21 cellular contexts compared by ENCODE assay signal in the genomic region with DNA sequence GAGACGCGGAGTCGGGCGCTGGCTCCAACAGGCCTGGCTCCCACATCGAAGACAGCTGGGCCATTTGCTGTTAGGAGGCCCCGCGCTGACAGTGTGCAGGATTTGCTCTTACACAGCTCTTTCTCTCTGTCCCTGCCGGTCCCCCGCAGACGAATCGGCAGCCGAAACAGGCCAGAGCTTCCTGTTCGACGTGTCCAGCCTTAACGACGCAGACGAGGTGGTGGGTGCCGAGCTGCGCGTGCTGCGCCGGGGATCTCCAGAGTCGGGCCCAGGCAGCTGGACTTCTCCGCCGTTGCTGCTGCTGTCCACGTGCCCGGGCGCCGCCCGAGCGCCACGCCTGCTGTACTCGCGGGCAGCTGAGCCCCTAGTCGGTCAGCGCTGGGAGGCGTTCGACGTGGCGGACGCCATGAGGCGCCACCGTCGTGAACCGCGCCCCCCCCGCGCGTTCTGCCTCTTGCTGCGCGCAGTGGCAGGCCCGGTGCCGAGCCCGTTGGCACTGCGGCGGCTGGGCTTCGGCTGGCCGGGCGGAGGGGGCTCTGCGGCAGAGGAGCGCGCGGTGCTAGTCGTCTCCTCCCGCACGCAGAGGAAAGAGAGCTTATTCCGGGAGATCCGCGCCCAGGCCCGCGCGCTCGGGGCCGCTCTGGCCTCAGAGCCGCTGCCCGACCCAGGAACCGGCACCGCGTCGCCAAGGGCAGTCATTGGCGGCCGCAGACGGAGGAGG. TPM values are rescaled to one million over a fixed set of nuclear protein-coding genes. Genes with fewer than 3 reads are reported as not detected.
DNase-seq lines count a peak whose midpoint lies in the region; ATAC-seq and TF ChIP-seq lines count a peak whose summit lies in the region.
"Had no signal": no experiment of that assay in that cellular context is flagged by ENCODE, and none has a peak within 500 bp of the region (broad histone marks: within the 10 kb centered on the region; RNA-seq: fewer than 3 reads in every experiment).

No MANE protein-coding gene starts in this region.

- peaks cover 2% of the 10 kb centered on the region; the same call in 1 of the 2 replicates for H3K9me1 ChIP-seq in IMR-90 (ENCODE audit: insufficient read depth, low read length)

- BruUV-seq in IMR-90 (replicated peaks; lab: Mats Ljungman, UMichigan): no TSS peak

- intact Hi-C loops in IMR-90 (cut with micrococcal nuclease): no loop called here
- intact Hi-C loops in stomach (cut with DNase I; ENCODE audit: low total_unique reads): no loop called here
- intact Hi-C loops in CD8-positive, alpha-beta T cell (cut with DNase I, micrococcal nuclease): no loop called here

- H3K27ac Mint-ChIP-seq in endodermal cell (no peak overlapping the region), naive B cell (peak overlapping the region in 1 of 6 donors; percentile 78)
- H3K27ac Mint-ChIP-seq in CD8-positive, alpha-beta T cell: no peak overlapping the region
- H3K27ac Mint-ChIP-seq: naive thymus-derived CD8-positive, alpha-beta T cell had no signal

- H3K4me3 ChIP-seq in IMR-90 (ENCODE audit: insufficient read depth, low read depth, low read length) (no peak overlapping the region), endodermal cell (ENCODE audit: low read length) (no peak overlapping the region), stomach (peak overlapping the region in 3 of 4 donors; percentile 11 to 34 (median 19))
- no peak overlapping the region for H3K4me3 ChIP-seq in CD8-positive, alpha-beta T cell (ENCODE audit: low read depth, low read length)
- H3K4me3 ChIP-seq: lung, prostate gland had no signal

- no peak overlapping the region for H3K4ac ChIP-seq in IMR-90 (ENCODE audit: low read depth, low read length)

- peaks cover 15% of the 10 kb centered on the region for H3K9me3 Mint-ChIP-seq in endodermal cell
- H3K9me3 Mint-ChIP-seq in naive B cell: no peaks in the 10 kb centered on the region
- no peaks in the 10 kb centered on the region for H3K9me3 Mint-ChIP-seq in CD8-positive, alpha-beta T cell
- H3K9me3 Mint-ChIP-seq: activated CD4-positive, alpha-beta T cell treated with anti-CD3 and anti-CD28 coated beads, Interleukin-2, amount 10 ng/mL, durations not matched to agents 7 days and 5 days; naive thymus-derived CD8-positive, alpha-beta T cell; T-cell had no signal

- no peak overlapping the region for H2AK5ac ChIP-seq in IMR-90 (ENCODE audit: low read depth, low read length)

- H2BK120ac ChIP-seq in IMR-90 (ENCODE audit: low read depth, low read length): no peak overlapping the region

- H3K9me3 ChIP-seq in IMR-90 (ENCODE audit: control insufficient read depth, insufficient read depth, low read length): peaks cover 12% of the 10 kb centered on the region; the same call in 1 of the 2 replicates
- H3K9me3 ChIP-seq in endodermal cell (ENCODE audit: control insufficient read depth, low read length): no peaks in the 10 kb centered on the region
- H3K9me3 ChIP-seq in stomach: peaks cover 0 to 8% (median 0%) of the 10 kb centered on the region in 4 donors
- no peaks in the 10 kb centered on the region for H3K9me3 ChIP-seq in CD8-positive, alpha-beta T cell (ENCODE audit: low read length)
- H3K9me3 ChIP-seq: esophagus squamous epithelium, prostate gland had no signal

- H3K56ac ChIP-seq in IMR-90 (ENCODE audit: extremely low read depth, insufficient read depth, low read length): no peak overlapping the region

- dilution Hi-C loops in IMR-90 (cut with HindIII; ENCODE audit: low sequenced_read_pairs, unreplicated experiment): no loop called here

- in situ Hi-C loops in IMR-90 (cut with MboI; ENCODE audit: low sequenced_read_pairs): loop anchor here (25.0 kb wide), 1 partner anchor 1092 kb away; no protein-coding TSS in a partner anchor

- H3K4me1 Mint-ChIP-seq in endodermal cell (peaks cover 5% of the 10 kb centered on the region), naive B cell (peaks cover 33 to 67% (median 48%) of the 10 kb centered on the region in 3 donors)
- peaks cover 13% of the 10 kb centered on the region for H3K4me1 Mint-ChIP-seq in CD8-positive, alpha-beta T cell (ENCODE audit: low read depth)

- H2AFZ ChIP-seq in IMR-90 (replicated peaks; ENCODE audit: low read length, poor library complexity): peak overlapping the region; percentile 56

- H3K4me3 Mint-ChIP-seq in endodermal cell (no peak overlapping the region), naive B cell (peak overlapping the region in 6 of 8 donors; percentile 35 to 85 (median 60))
- H3K4me3 Mint-ChIP-seq in CD8-positive, alpha-beta T cell: no peak overlapping the region
- H3K4me3 Mint-ChIP-seq: activated CD4-positive, alpha-beta T cell treated with anti-CD3 and anti-CD28 coated beads, Interleukin-2, amount 10 ng/mL, durations not matched to agents 7 days and 5 days had no signal

- no peak overlapping the region for H2BK15ac ChIP-seq in IMR-90 (ENCODE audit: low read depth, low read length)

- no peak for TF ChIP-seq POLR2A in IMR-90 (IDR thresholded peaks at IDR 0.05; ENCODE audit: low read depth, low read length)
- TF ChIP-seq POLR2A in stomach (IDR thresholded peaks at IDR 0.05): no peak

- H4K91ac ChIP-seq in IMR-90 (ENCODE audit: insufficient read depth, low read depth, low read length): no peak overlapping the region

- no peak overlapping the region for H4K5ac ChIP-seq in IMR-90 (ENCODE audit: low read depth, low read length)

- POLR2A ChIA-PET in IMR-90 (lab: Charles Lee; ENCODE audit: unreplicated experiment): no interaction called here
- POLR2A ChIA-PET in CD8-positive, alpha-beta T cell (lab: Charles Lee): no interaction called here

- CTCF ChIA-PET in IMR-90 (lab: Yijun Ruan, JAX): interaction anchor here (1.2 kb wide), 1 partner anchor 9 kb away, joined by 7 read pairs; no protein-coding TSS in a partner anchor
- CTCF ChIA-PET in CD8-positive, alpha-beta T cell (lab: Charles Lee): interaction anchor here (1.2 kb wide), 1 partner anchor 9 kb away, joined by 4 read pairs; no protein-coding TSS in a partner anchor

- no peak for TF ChIP-seq EP300 in stomach (IDR thresholded peaks at IDR 0.05)

- H3K36me3 Mint-ChIP-seq in endodermal cell (ENCODE audit: low read depth) (no peaks in the 10 kb centered on the region), naive B cell (no peaks in the 10 kb centered on the region)
- H3K36me3 Mint-ChIP-seq in CD8-positive, alpha-beta T cell: no peaks in the 10 kb centered on the region
- H3K36me3 Mint-ChIP-seq: naive thymus-derived CD8-positive, alpha-beta T cell; T-cell had no signal

- 9% methylated on average over 67 of the region's 83 CpGs; no CpG with 5 or more reads in 1 of the 2 experiments for WGBS in IMR-90 (ENCODE audit: extremely low coverage in 2 of 2, insufficient read length in 1 of 2), 2 experiments
- WGBS in endodermal cell (ENCODE audit: insufficient coverage in 1 of 2, insufficient read length in 1 of 2), 2 experiments: 9 to 10% methylated on average over 45 to 83 of the region's 83 CpGs
- WGBS in stomach, 5 donors: 13 to 35% (median 17%) methylated on average over 15 to 83 of the region's 83 CpGs

- H3K27ac ChIP-seq in IMR-90 (ENCODE audit: insufficient read depth, low read length) (no peak overlapping the region), endodermal cell (ENCODE audit: low read depth, low read length) (no peak overlapping the region), stomach (no peak overlapping the region)
- no peak overlapping the region for H3K27ac ChIP-seq in CD8-positive, alpha-beta T cell (ENCODE audit: low read depth, low read length)
- H3K27ac ChIP-seq: esophagus squamous epithelium, prostate gland had no signal

- no peak overlapping the region for H4K8ac ChIP-seq in IMR-90 (ENCODE audit: low read depth in 2 of 2, low read length in 2 of 2)

- H3K36me3 ChIP-seq in IMR-90 (ENCODE audit: control insufficient read depth, insufficient read depth, low read length) (no peaks in the 10 kb centered on the region), endodermal cell (ENCODE audit: control insufficient read depth, insufficient read depth, low read length) (no peaks in the 10 kb centered on the region), stomach (no peaks in the 10 kb centered on the region)
- H3K36me3 ChIP-seq in CD8-positive, alpha-beta T cell (ENCODE audit: insufficient read depth, low read length): no peaks in the 10 kb centered on the region
- H3K36me3 ChIP-seq: esophagus squamous epithelium, prostate gland had no signal

- no peak overlapping the region for H2BK20ac ChIP-seq in IMR-90 (ENCODE audit: low read depth, low read length)

- H2BK5ac ChIP-seq in IMR-90 (ENCODE audit: low read depth, low read length, poor library complexity, severe bottlenecking): no peak overlapping the region

- no peak overlapping the region; the same call in 1 of the 2 replicates for H3K4me2 ChIP-seq in IMR-90 (ENCODE audit: low read depth, low read length)

- no peak overlapping the region for H3K14ac ChIP-seq in IMR-90 (replicated peaks; ENCODE audit: low read depth, low read length)

- H3K9ac ChIP-seq in IMR-90 (ENCODE audit: low read depth, low read length) (no peak overlapping the region), endodermal cell (ENCODE audit: extremely low read depth, low read length, poor library complexity, severe bottlenecking) (no peak overlapping the region)

- H3K79me1 ChIP-seq in IMR-90 (ENCODE audit: low read depth in 1 of 2, low read length in 2 of 2): no peaks in the 10 kb centered on the region

- ATAC-seq in IMR-90 (ENCODE audit: low read depth) (no peak), naive B cell (ENCODE audit: low read depth in 2 of 2) (no peak)
- ATAC-seq in CD8-positive, alpha-beta T cell: no peak
- ATAC-seq: naive thymus-derived CD8-positive, alpha-beta T cell; Right ventricle myocardium inferior; T-cell had no signal

- TF ChIP-seq RAD21 in IMR-90 (IDR thresholded peaks at IDR 0.05; ENCODE audit: low read length): no peak

- peak overlapping the region; percentile 19 for H2AK9ac ChIP-seq in IMR-90 (replicated peaks; ENCODE audit: low read depth, low read length, poor library complexity)

- no peak overlapping the region for H3K18ac ChIP-seq in IMR-90 (ENCODE audit: low read depth, low read length)

- H3K4me1 ChIP-seq in IMR-90 (ENCODE audit: control insufficient read depth, insufficient read depth, low read length) (peaks cover 6% of the 10 kb centered on the region; the same call in 1 of the 2 replicates), endodermal cell (ENCODE audit: control insufficient read depth, insufficient read depth, low read length) (no peaks in the 10 kb centered on the region), stomach (peaks cover 35 to 65% (median 49%) of the 10 kb centered on the region in 4 donors)
- H3K4me1 ChIP-seq in CD8-positive, alpha-beta T cell (ENCODE audit: insufficient read depth, low read length): peaks cover 15% of the 10 kb centered on the region

- H3K27me3 ChIP-seq in IMR-90 (ENCODE audit: control insufficient read depth, insufficient read depth, low read length): peaks cover 71% of the 10 kb centered on the region
- H3K27me3 ChIP-seq in endodermal cell (ENCODE audit: control insufficient read depth, insufficient read depth, low read length, poor library complexity, severe bottlenecking): peaks cover 91% of the 10 kb centered on the region
- peaks cover 35 to 95% (median 82%) of the 10 kb centered on the region in 3 donors for H3K27me3 ChIP-seq in stomach
- peaks cover 37% of the 10 kb centered on the region for H3K27me3 ChIP-seq in CD8-positive, alpha-beta T cell (ENCODE audit: insufficient read depth, low read length)

- peaks cover under 1% of the 10 kb centered on the region; the same call in 1 of the 2 replicates for H4K20me1 ChIP-seq in IMR-90 (ENCODE audit: insufficient read depth, low read length)

- H3K23ac ChIP-seq in IMR-90 (ENCODE audit: low read depth, low read length): no peak overlapping the region

- H3K27me3 Mint-ChIP-seq in endodermal cell (ENCODE audit: insufficient read depth): peaks cover 85% of the 10 kb centered on the region
- H3K27me3 Mint-ChIP-seq in naive B cell: peaks cover 34 to 70% (median 41%) of the 10 kb centered on the region in 3 donors
- peaks cover 34% of the 10 kb centered on the region for H3K27me3 Mint-ChIP-seq in CD8-positive, alpha-beta T cell (ENCODE audit: low read depth)

- no peak for TF ChIP-seq CTCF in IMR-90 (conservative IDR thresholded peaks at IDR 0.05; ENCODE audit: low read depth, low read length)
- TF ChIP-seq CTCF in endodermal cell (conservative IDR thresholded peaks at IDR 0.05): no peak
- no peak for TF ChIP-seq CTCF in stomach (IDR thresholded peaks at IDR 0.05)
- TF ChIP-seq CTCF in CD8-positive, alpha-beta T cell (IDR thresholded peaks at IDR 0.05): no peak

- DNase-seq in IMR-90: no peak
- DNase-seq in endodermal cell: peak; percentile 75
- no peak for DNase-seq in naive B cell
- DNase-seq in stomach: no peak
- no peak for DNase-seq in CD8-positive, alpha-beta T cell
- no peak for DNase-seq in hypothalamus (lab: John Stamatoyannopoulos, UW)
- no peak for DNase-seq in NOMO-1 (lab: John Stamatoyannopoulos, UW; ENCODE audit: unreplicated experiment in 2 of 2)
- DNase-seq: activated CD4-positive, alpha-beta T cell treated with anti-CD3 and anti-CD28 coated beads, Interleukin-2, amount 10 ng/mL, durations not matched to agents 7 days and 5 days; activated CD8-positive, alpha-beta memory T cell treated with anti-CD3 and anti-CD28 coated beads, Interleukin-2, amount 50 U/mL, for 48 hours; activated effector memory CD4-positive, alpha-beta T cell treated with Interleukin-2 at 50 U/mL for 16 hours; DMS79 treated with DMSO at 0.1 percent for 48 hours; esophagus squamous epithelium; Kasumi-1; NCI-H1105; NCI-H524; stimulated activated CD4-positive, alpha-beta T cell treated with anti-CD3 and anti-CD28 coated beads, Interleukin-12 subunit alpha, Interleukin-12 subunit beta, amount 100 ng/mL, for 4 hours had no signal

RNA-seq across cellular contexts. Expression of gene GDF7, which starts 3.5 kb away (rescaled TPM):
- total RNA-seq in IMR-90 (2012; rRNA removed): under 0.01 TPM in 2 replicates
- 0.02 TPM in 1 of 2 replicates, not detected in the other for polyA plus RNA-seq in IMR-90 (2012; rRNA removed)
- polyA plus RNA-seq in IMR-90 (2012; cell fraction: cytosol; rRNA removed): under 0.01 and 0.01 TPM in 2 replicates
- 0.03 and 0.10 TPM in 2 replicates for polyA plus RNA-seq in IMR-90 (2012; cell fraction: nucleus; rRNA removed; ENCODE audit: low replicate concordance)
- under 1 TPM; 0.07 to 0.09 TPM for total RNA-seq in endodermal cell
- polyA plus RNA-seq in endodermal cell (2013, experiment 1 of 2): 9.4 TPM
- polyA plus RNA-seq in endodermal cell (2013, experiment 2 of 2): 8.1 TPM
- polyA plus RNA-seq in naive B cell (ENCODE audit: low read depth in 6 of 6): under 1 TPM in 5 of 6 donors, not detected in 1; 0.17 to 0.77 (median 0.34) TPM
- total RNA-seq in stomach: 1 to 10 TPM in 1 of 5 donors, under 1 TPM in 2, not detected in 2; 0.37 to 1.3 (median 0.45) TPM
- polyA plus RNA-seq in stomach: under 1 TPM in 2 of 3 donors, not detected in 1; 0.10 to 0.12 TPM
- under 1 TPM in 1 of 2 experiments, not detected in 1; 0.06 TPM for total RNA-seq in CD8-positive, alpha-beta T cell
- total RNA-seq: activated CD4-positive, alpha-beta T cell treated with anti-CD3 and anti-CD28 coated beads, Interleukin-2, amount 10 ng/mL, durations not matched to agents 7 days and 5 days; naive thymus-derived CD8-positive, alpha-beta T cell had no signal

RNA-seq across cellular contexts. Expression of gene HS1BP3, which starts 19.6 kb away (rescaled TPM):
- total RNA-seq in IMR-90 (2012; rRNA removed) (9.0 and 10.3 TPM in 2 replicates), endodermal cell (10 to 100 TPM; 23.0 to 26.2 TPM), stomach (100 to 1,000 TPM in 1 of 5 donors, 10 to 100 TPM in 4; 13.8 to 105 (median 22.5) TPM)
- polyA plus RNA-seq in IMR-90 (2012; rRNA removed) (13.6 and 14.8 TPM in 2 replicates), naive B cell (ENCODE audit: low read depth in 6 of 6) (10 to 100 TPM; 10.8 to 23.3 (median 16.0) TPM), stomach (10 to 100 TPM; 20.6 to 25.2 (median 24.1) TPM)
- 12.6 and 13.7 TPM in 2 replicates for polyA plus RNA-seq in IMR-90 (2012; cell fraction: cytosol; rRNA removed)
- polyA plus RNA-seq in IMR-90 (2012; cell fraction: nucleus; rRNA removed; ENCODE audit: low replicate concordance): 34.4 and 38.9 TPM in 2 replicates
- polyA plus RNA-seq in endodermal cell (2013, experiment 1 of 2): 19.6 TPM
- polyA plus RNA-seq in endodermal cell (2013, experiment 2 of 2): 16.8 TPM
- total RNA-seq in CD8-positive, alpha-beta T cell: 1 to 10 TPM; 3.3 to 6.9 TPM

Comparison
In these comparisons a context has a peak if more than half of its experiments do, and no peak if none do; other contexts are left out.
1. H3K4me3 ChIP-seq: peak in stomach (3 of 4); none in IMR-90 (single experiment), endodermal cell (single experiment) and CD8-positive, alpha-beta T cell (single experiment).
2. H3K4me3 Mint-ChIP-seq: peak in naive B cell (6 of 8); none in endodermal cell (single experiment) and CD8-positive, alpha-beta T cell (single experiment).